ENCODE assay signal across 8 cellular contexts in the genomic region with DNA sequence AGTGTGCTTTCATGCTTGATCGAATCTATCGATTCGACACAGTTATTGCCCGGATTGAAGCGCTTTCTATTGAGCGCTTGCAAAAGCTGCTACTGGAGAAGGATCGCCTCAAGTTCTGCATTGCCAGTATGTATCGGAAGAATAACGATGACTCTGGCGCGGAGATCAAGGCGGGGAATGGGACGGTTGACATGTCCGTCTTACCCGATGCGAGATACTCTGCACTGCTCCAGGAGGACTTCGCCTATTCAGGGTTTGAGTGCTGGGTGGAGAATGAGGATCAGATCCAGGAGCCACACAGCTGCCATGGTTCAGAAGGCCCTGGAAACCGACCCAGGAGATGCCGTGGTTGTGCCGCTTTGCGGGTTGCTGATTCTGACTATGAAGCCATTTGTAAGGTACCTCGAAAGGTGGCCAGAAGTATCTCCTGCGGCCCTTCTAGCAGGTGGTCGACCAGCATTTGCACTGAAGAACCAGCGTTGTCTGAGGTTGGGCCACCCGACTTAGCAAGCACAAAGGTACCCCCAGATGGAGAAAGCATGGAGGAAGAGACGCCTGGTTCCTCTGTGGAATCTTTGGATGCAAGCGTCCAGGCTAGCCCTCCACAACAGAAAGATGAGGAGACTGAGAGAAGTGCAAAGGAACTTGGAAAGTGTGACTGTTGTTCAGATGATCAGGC.
A peak's percentile ranks its signal among the peaks of the same experiment; 100 is the strongest.
DNase-seq lines count a peak whose midpoint lies in the region; ATAC-seq and TF ChIP-seq lines count a peak whose summit lies in the region.
"Not testable (repeated sequence)": the region's sequence is repeated elsewhere in the genome, so short reads cannot be mapped to it uniquely, and the experiment has no call there.

No MANE protein-coding gene starts in this region.

- H3K4me1 Mint-ChIP-seq in CD4-positive, alpha-beta T cell (ENCODE audit: low read depth), result peaks cover 16% of the 10 kb centered on the region
- H3K4me1 Mint-ChIP-seq in T-helper 2 cell treated with Interferon-gamma antibody and Interleukin-4, amounts not matched to agents 5 μg/mL and 100 μg/mL, for 36 hours (ENCODE audit: low read depth), result peaks cover 17% of the 10 kb centered on the region
- H3K4me1 Mint-ChIP-seq in glutamatergic neuron (ENCODE audit: low read depth, unreplicated experiment), result not testable (repeated sequence)

- H3K27me3 Mint-ChIP-seq in CD4-positive, alpha-beta T cell; T-helper 2 cell treated with Interferon-gamma antibody and Interleukin-4, amounts not matched to agents 5 μg/mL and 100 μg/mL, for 36 hours (ENCODE audit: low read depth); glutamatergic neuron (ENCODE audit: unreplicated experiment): not testable (repeated sequence)

- H2AFZ ChIP-seq in Loucy (ENCODE audit: low read length), result peak overlapping the region; percentile 64; the same call in 1 of the 2 replicates

- not testable (repeated sequence) for H3K4me1 ChIP-seq in Loucy (ENCODE audit: insufficient read depth, low read length, poor library complexity, severe bottlenecking); muscle layer of duodenum (ENCODE audit: control insufficient read depth in 1 of 2, insufficient read depth in 2 of 2, low read length in 2 of 2)

- POLR2A ChIA-PET in CD4-positive, alpha-beta T cell (lab: Charles Lee), result not testable (repeated sequence)

- not testable (repeated sequence) for H4K20me1 ChIP-seq in Loucy (ENCODE audit: insufficient read depth, low read length, poor library complexity, severe bottlenecking)

- not testable (repeated sequence) for H3K27ac Mint-ChIP-seq in CD4-positive, alpha-beta T cell; T-helper 2 cell treated with Interferon-gamma antibody and Interleukin-4, amounts not matched to agents 5 μg/mL and 100 μg/mL, for 36 hours
- peak overlapping the region; percentile 62 for H3K27ac Mint-ChIP-seq in glutamatergic neuron (ENCODE audit: unreplicated experiment)

- H3K27ac ChIP-seq in CD4-positive, alpha-beta T cell (ENCODE audit: low read depth, low read length); muscle layer of duodenum (ENCODE audit: low read length): not testable (repeated sequence)

- not testable (repeated sequence) for H3K36me3 ChIP-seq in Loucy (ENCODE audit: insufficient read depth, low read length); muscle layer of duodenum (ENCODE audit: control insufficient read depth in 1 of 2, insufficient read depth in 2 of 2, low read length in 2 of 2)

- not testable (repeated sequence) for H3F3A ChIP-seq in Loucy (ENCODE audit: low read depth)

- peak in 4 of 10 experiments; percentile 4 to 37 (median 6) for DNase-seq in CD4-positive, alpha-beta T cell
- peak; percentile 20 for DNase-seq in T-helper 2 cell treated with Interferon-gamma antibody and Interleukin-4, amounts not matched to agents 5 μg/mL and 100 μg/mL, for 36 hours (ENCODE audit: low spot score)
- peak; percentile 39 for DNase-seq in astrocyte of the hippocampus (ENCODE audit: low read depth, low spot score)
- peak; percentile 39 for DNase-seq in glutamatergic neuron
- DNase-seq in stimulated activated CD8-positive, alpha-beta memory T cell treated with anti-CD3 and anti-CD28 coated beads, Interleukin-4, amount 100 ng/mL, for 48 hours, result peak; percentile 43

- H3K9me3 Mint-ChIP-seq in CD4-positive, alpha-beta T cell; T-helper 2 cell treated with Interferon-gamma antibody and Interleukin-4, amounts not matched to agents 5 μg/mL and 100 μg/mL, for 36 hours; glutamatergic neuron (ENCODE audit: unreplicated experiment): not testable (repeated sequence)

- H3K36me3 Mint-ChIP-seq in CD4-positive, alpha-beta T cell (ENCODE audit: low read depth); T-helper 2 cell treated with Interferon-gamma antibody and Interleukin-4, amounts not matched to agents 5 μg/mL and 100 μg/mL, for 36 hours (ENCODE audit: low read depth); glutamatergic neuron (ENCODE audit: unreplicated experiment): not testable (repeated sequence)

- H3K9me3 ChIP-seq in CD4-positive, alpha-beta T cell (ENCODE audit: control insufficient read depth, low read length); Loucy (ENCODE audit: insufficient read depth, low read depth, low read length); muscle layer of duodenum (ENCODE audit: control insufficient read depth in 1 of 2, low read length in 2 of 2): not testable (repeated sequence)

- not testable (repeated sequence) for TF ChIP-seq CTCF in CD4-positive, alpha-beta T cell (IDR thresholded peaks at IDR 0.05); Loucy (conservative IDR thresholded peaks at IDR 0.05; ENCODE audit: low read length); glutamatergic neuron (IDR thresholded peaks at IDR 0.05; ENCODE audit: partially characterized antibody, unreplicated experiment)

- H3K4me2 ChIP-seq in Loucy (ENCODE audit: low read depth, low read length, poor library complexity, severe bottlenecking), result peak overlapping the region; percentile 71

- intact Hi-C loops in CD4-positive, alpha-beta T cell (cut with DNase I, micrococcal nuclease), result not testable (repeated sequence)

- peak overlapping the region; percentile 32 for H3K9ac ChIP-seq in Loucy (ENCODE audit: low read depth, low read length, poor library complexity, severe bottlenecking)

- ATAC-seq in CD4-positive, alpha-beta T cell (ENCODE audit: poor library complexity), result not testable (repeated sequence)
- peak; percentile 11 for ATAC-seq in GM21447 (IDR thresholded peaks at IDR 0.05; ENCODE audit: unreplicated experiment)

- H3K9me2 ChIP-seq in Loucy (replicated peaks; ENCODE audit: low read depth, low read length), result not testable (repeated sequence)

- peak overlapping the region; percentile 88 for H3K4me3 Mint-ChIP-seq in CD4-positive, alpha-beta T cell
- peak overlapping the region; percentile 85 for H3K4me3 Mint-ChIP-seq in T-helper 2 cell treated with Interferon-gamma antibody and Interleukin-4, amounts not matched to agents 5 μg/mL and 100 μg/mL, for 36 hours
- H3K4me3 Mint-ChIP-seq in glutamatergic neuron (ENCODE audit: unreplicated experiment), result peak overlapping the region; percentile 89

- not testable (repeated sequence) for H3K27me3 ChIP-seq in CD4-positive, alpha-beta T cell (ENCODE audit: control insufficient read depth, insufficient read depth, low read length); Loucy (ENCODE audit: insufficient read depth, low read length, poor library complexity, severe bottlenecking); muscle layer of duodenum (ENCODE audit: low read depth, low read length)

- CTCF ChIA-PET in CD4-positive, alpha-beta T cell (lab: Charles Lee), result not testable (repeated sequence)

- H3K79me2 ChIP-seq in Loucy (ENCODE audit: insufficient read depth, low read length), result not testable (repeated sequence)

- peak overlapping the region; percentile 74 for H3K4me3 ChIP-seq in Loucy (ENCODE audit: low read length, poor library complexity, severe bottlenecking)
- peak overlapping the region; percentile 37 to 59 for H3K4me3 ChIP-seq in muscle layer of duodenum (ENCODE audit: low read depth in 1 of 2, low read length in 2 of 2)
